Comparison of ENCODE assay signal across 22 cellular contexts in genomic region chr4:2080429-2081300, GRCh38. TPM values are rescaled to one million over a fixed set of nuclear protein-coding genes. Genes with fewer than 3 reads are reported as not detected.
DNase-seq lines count a peak whose midpoint lies in the region; ATAC-seq and TF ChIP-seq lines count a peak whose summit lies in the region.
"Had no signal": no experiment of that assay in that cellular context is flagged by ENCODE, and none has a peak within 500 bp of the region (broad histone marks: within the 10 kb centered on the region; RNA-seq: fewer than 3 reads in every experiment).

No MANE protein-coding gene starts in this region.

- no peak overlapping the region for H3K27ac ChIP-seq in H9 (ENCODE audit: insufficient read length, low read depth, low read length)
- H3K27ac ChIP-seq: foreskin keratinocyte, pancreas, RWPE1 had no signal

- H3K27ac Mint-ChIP-seq in H9 = no peak overlapping the region
- no peak overlapping the region for H3K27ac Mint-ChIP-seq in stimulated activated effector memory CD8-positive, alpha-beta T cell treated with anti-CD3 and anti-CD28 coated beads, Interleukin-12 subunit alpha, Interleukin-12 subunit beta, amount 100 ng/mL, for 72 hours
- H3K27ac Mint-ChIP-seq: activated CD4-positive, alpha-beta T cell treated with anti-CD3 and anti-CD28 coated beads for 36 hours; activated naive CD4-positive, alpha-beta T cell treated with anti-CD3 and anti-CD28 coated beads, Interleukin-2, amount 50 U/mL, for 24 hours; naive thymus-derived CD8-positive, alpha-beta T cell had no signal

- H4K20me1 ChIP-seq in H9 (ENCODE audit: control insufficient read depth, insufficient read depth, insufficient read length) = no peaks in the 10 kb centered on the region

- no peak overlapping the region for H3K9ac ChIP-seq in H9 (ENCODE audit: extremely low read depth, insufficient read length, low read length)

- H3K4me3 Mint-ChIP-seq in H9 = no peak overlapping the region
- H3K4me3 Mint-ChIP-seq in stimulated activated effector memory CD8-positive, alpha-beta T cell treated with anti-CD3 and anti-CD28 coated beads, Interleukin-12 subunit alpha, Interleukin-12 subunit beta, amount 100 ng/mL, for 72 hours = no peak overlapping the region
- H3K4me3 Mint-ChIP-seq: activated CD4-positive, alpha-beta T cell treated with anti-CD3 and anti-CD28 coated beads for 36 hours; activated naive CD4-positive, alpha-beta T cell treated with anti-CD3 and anti-CD28 coated beads, Interleukin-2, amount 50 U/mL, for 24 hours; memory B cell; naive thymus-derived CD8-positive, alpha-beta T cell had no signal

- H2BK15ac ChIP-seq in H9 (ENCODE audit: low read depth, low read length) = no peak overlapping the region

- H3K4me1 Mint-ChIP-seq in H9 = peaks cover 0 to 3% of the 10 kb centered on the region in 2 experiments; a peak in 1 of 4 replicates
- H3K4me1 Mint-ChIP-seq in stimulated activated effector memory CD8-positive, alpha-beta T cell treated with anti-CD3 and anti-CD28 coated beads, Interleukin-12 subunit alpha, Interleukin-12 subunit beta, amount 100 ng/mL, for 72 hours = no peaks in the 10 kb centered on the region
- H3K4me1 Mint-ChIP-seq: activated CD4-positive, alpha-beta T cell treated with anti-CD3 and anti-CD28 coated beads for 36 hours; activated naive CD4-positive, alpha-beta T cell treated with anti-CD3 and anti-CD28 coated beads, Interleukin-2, amount 50 U/mL, for 24 hours; memory B cell; naive thymus-derived CD8-positive, alpha-beta T cell had no signal

- H3K9me3 Mint-ChIP-seq in H9 = no peaks in the 10 kb centered on the region
- no peaks in the 10 kb centered on the region for H3K9me3 Mint-ChIP-seq in stimulated activated effector memory CD8-positive, alpha-beta T cell treated with anti-CD3 and anti-CD28 coated beads, Interleukin-12 subunit alpha, Interleukin-12 subunit beta, amount 100 ng/mL, for 72 hours
- H3K9me3 Mint-ChIP-seq: activated naive CD4-positive, alpha-beta T cell treated with anti-CD3 and anti-CD28 coated beads, Interleukin-2, amount 50 U/mL, for 24 hours; memory B cell; naive thymus-derived CD8-positive, alpha-beta T cell had no signal

- no peak overlapping the region for H3K14ac ChIP-seq in H9 (ENCODE audit: insufficient read depth, low read length)

- peaks cover 8% of the 10 kb centered on the region for H3K27me3 Mint-ChIP-seq in H9 (ENCODE audit: low read depth)
- H3K27me3 Mint-ChIP-seq: activated CD4-positive, alpha-beta T cell treated with anti-CD3 and anti-CD28 coated beads for 36 hours; activated naive CD4-positive, alpha-beta T cell treated with anti-CD3 and anti-CD28 coated beads, Interleukin-2, amount 50 U/mL, for 24 hours had no signal

- H2BK12ac ChIP-seq in H9 (ENCODE audit: insufficient read length, low read depth, low read length) = no peak overlapping the region

- no peaks in the 10 kb centered on the region for H3K9me3 ChIP-seq in H9 (ENCODE audit: control insufficient read depth, low read depth, low read length)
- H3K9me3 ChIP-seq: pancreas had no signal

- no CpG with 5 or more reads among the region's 19 CpGs for WGBS in H9 (ENCODE audit: extremely low coverage, insufficient read length, low lambda C conversion rate)

- H3K23me2 ChIP-seq in H9 (ENCODE audit: insufficient read length, low read depth, low read length, poor library complexity, severe bottlenecking) = no peaks in the 10 kb centered on the region

- H3K56ac ChIP-seq in H9 (ENCODE audit: insufficient read length, low read depth, low read length) = no peak overlapping the region

- no peak overlapping the region for H4K5ac ChIP-seq in H9 (ENCODE audit: insufficient read length, low read depth, low read length)

- H3K4ac ChIP-seq in H9 (ENCODE audit: low read depth, low read length) = no peak overlapping the region

- no peak overlapping the region for H2BK5ac ChIP-seq in H9 (ENCODE audit: insufficient read length, low read length)

- no peaks in the 10 kb centered on the region for H3K79me1 ChIP-seq in H9 (ENCODE audit: insufficient read depth, low read depth, low read length, poor library complexity, severe bottlenecking)

- H3K79me2 ChIP-seq in H9 (ENCODE audit: insufficient read depth, low read length) = no peaks in the 10 kb centered on the region

- no peak overlapping the region for H2BK120ac ChIP-seq in H9 (ENCODE audit: low read depth, low read length, poor library complexity, severe bottlenecking)

- no peak overlapping the region for H2AFZ ChIP-seq in H9 (ENCODE audit: low read length)

- TF ChIP-seq CTCF in H9 (conservative IDR thresholded peaks at IDR 0.05) = no peak

- H4K91ac ChIP-seq in H9 (ENCODE audit: insufficient read length, low read depth, low read length) = no peak overlapping the region

- no peak overlapping the region for H3T11ph ChIP-seq in H9 (ENCODE audit: low read length)

- peak overlapping the region; percentile 23 for H3K18ac ChIP-seq in H9 (ENCODE audit: insufficient read length, low read depth, low read length)

- no peak overlapping the region for H4K8ac ChIP-seq in H9 (replicated peaks; ENCODE audit: insufficient read length, low read depth, low read length)

- no peaks in the 10 kb centered on the region for H3K36me3 Mint-ChIP-seq in H9 (ENCODE audit: insufficient read depth in 1 of 3, low read depth in 3 of 3)
- no peaks in the 10 kb centered on the region for H3K36me3 Mint-ChIP-seq in stimulated activated effector memory CD8-positive, alpha-beta T cell treated with anti-CD3 and anti-CD28 coated beads, Interleukin-12 subunit alpha, Interleukin-12 subunit beta, amount 100 ng/mL, for 72 hours
- H3K36me3 Mint-ChIP-seq: activated naive CD4-positive, alpha-beta T cell treated with anti-CD3 and anti-CD28 coated beads, Interleukin-2, amount 50 U/mL, for 24 hours; memory B cell; naive thymus-derived CD8-positive, alpha-beta T cell had no signal

- ATAC-seq in stimulated activated effector memory CD8-positive, alpha-beta T cell treated with anti-CD3 and anti-CD28 coated beads, Interleukin-12 subunit alpha, Interleukin-12 subunit beta, amount 100 ng/mL, for 72 hours = peak; percentile 20
- ATAC-seq in GM21515 (IDR thresholded peaks at IDR 0.05; ENCODE audit: unreplicated experiment) = no peak
- ATAC-seq: activated CD4-positive, alpha-beta T cell treated with anti-CD3 and anti-CD28 coated beads for 36 hours; foreskin keratinocyte; naive thymus-derived CD8-positive, alpha-beta T cell; pancreas had no signal

- no peaks in the 10 kb centered on the region for H3K4me1 ChIP-seq in H9 (ENCODE audit: insufficient read depth, low read length)
- H3K4me1 ChIP-seq: foreskin keratinocyte, pancreas had no signal

- DNase-seq in Daoy (ENCODE audit: low read depth) (peak; percentile 2), H9 (peak; percentile 21), islet precursor cell (peak; percentile 45), COR-L47 (lab: John Stamatoyannopoulos, UW) (no peak), DMS79 treated with DMSO at 0.1 percent for 48 hours (lab: John Stamatoyannopoulos, UW) (no peak), DMS153 (lab: John Stamatoyannopoulos, UW) (no peak)
- no peak for DNase-seq in stimulated activated effector memory CD8-positive, alpha-beta T cell treated with anti-CD3 and anti-CD28 coated beads, Interleukin-12 subunit alpha, Interleukin-12 subunit beta, amount 100 ng/mL, for 72 hours (ENCODE audit: low spot score in 2 of 2)
- DNase-seq: activated CD4-positive, alpha-beta T cell treated with anti-CD3 and anti-CD28 coated beads for 36 hours; DND-41; erythroblast; foreskin keratinocyte; hypothalamus; NCI-H1105 treated with DMSO at 0.1 percent for 48 hours; NCI-H2081 treated with DMSO at 0.1 percent for 48 hours; NCI-H510A treated with DMSO at 0.1 percent for 48 hours; stimulated activated naive CD4-positive, alpha-beta T cell treated with Interleukin-2 at 50 U/mL for 16 hours had no signal

- H2BK20ac ChIP-seq in H9 (ENCODE audit: low read depth, low read length, poor library complexity, severe bottlenecking) = no peak overlapping the region

- H2AK5ac ChIP-seq in H9 (ENCODE audit: insufficient read length, low read length) = no peak overlapping the region

- no peaks in the 10 kb centered on the region for H3K27me3 ChIP-seq in H9 (ENCODE audit: insufficient read depth, low read length)
- H3K27me3 ChIP-seq: pancreas had no signal

- H3K23ac ChIP-seq in H9 (ENCODE audit: insufficient read length, low read depth, low read length) = no peak overlapping the region

- no peak overlapping the region for H3K4me2 ChIP-seq in H9 (ENCODE audit: insufficient read depth, insufficient read length, low read length)

RNA-seq across cellular contexts. Expression of gene NAT8L, which starts 21.5 kb away (rescaled TPM):
- 2.8 and 3.4 TPM in 2 replicates for total RNA-seq in Daoy (2014; rRNA removed; shearing (Covaris generic))
- 13.9 and 14.7 TPM in 2 replicates for total RNA-seq in H9 (2021)
- total RNA-seq: foreskin keratinocyte had no signal

Comparison
In these comparisons a context has a peak if more than half of its experiments do, and no peak if none do; other contexts are left out.
1. DNase-seq: peak in Daoy (single experiment), H9 (single experiment) and islet precursor cell (single experiment); none in stimulated activated effector memory CD8-positive, alpha-beta T cell treated with anti-CD3 and anti-CD28 coated beads, Interleukin-12 subunit alpha, Interleukin-12 subunit beta, amount 100 ng/mL, for 72 hours (0 of 2), COR-L47 (single experiment), DMS79 treated with DMSO at 0.1 percent for 48 hours (single experiment) and DMS153 (single experiment).